In genomic region chr15:58724471-58724870, GRCh38 we compare ENCODE assay signal across 8 cellular contexts. TPM values are rescaled to one million over a fixed set of nuclear protein-coding genes. Genes with fewer than 3 reads are reported as not detected.
DNase-seq lines count a peak whose midpoint lies in the region; ATAC-seq and TF ChIP-seq lines count a peak whose summit lies in the region.

No MANE protein-coding gene starts in this region.

- POLR2A ChIA-PET in CD8-positive, alpha-beta memory T cell (lab: Charles Lee) = no interaction called here

- CTCF ChIA-PET in CD8-positive, alpha-beta memory T cell (lab: Charles Lee) = no interaction called here

- no peaks in the 10 kb centered on the region for H3K27me3 Mint-ChIP-seq in CD8-positive, alpha-beta memory T cell
- no peaks in the 10 kb centered on the region for H3K27me3 Mint-ChIP-seq in type B pancreatic cell

- ATAC-seq in GM19467 (IDR thresholded peaks at IDR 0.05; ENCODE audit: unreplicated experiment) = peak; percentile 51

- H3K4me3 Mint-ChIP-seq in CD8-positive, alpha-beta memory T cell = peak overlapping the region in 2 of 7 donors; percentile 4 to 20
- H3K4me3 Mint-ChIP-seq in type B pancreatic cell = no peak overlapping the region

- in situ Hi-C loops in KBM-7 (cut with MboI; ENCODE audit: low pct_unique_long_range_greater_than_20kb, low sequenced_read_pairs) = no loop called here

- H3K56ac ChIP-seq in mesendoderm (ENCODE audit: low read length) = no peak overlapping the region

- H3K9ac ChIP-seq in mesendoderm (ENCODE audit: low read length) = no peak overlapping the region

- no peak for TF ChIP-seq POLR2A in prostate gland (IDR thresholded peaks at IDR 0.05)

- H3K9me3 Mint-ChIP-seq in CD8-positive, alpha-beta memory T cell = no peaks in the 10 kb centered on the region
- no peaks in the 10 kb centered on the region for H3K9me3 Mint-ChIP-seq in type B pancreatic cell

- H4K5ac ChIP-seq in mesendoderm (ENCODE audit: low read length) = no peak overlapping the region

- H3K4me1 ChIP-seq in CD8-positive, alpha-beta memory T cell (ENCODE audit: insufficient read depth, low read length) = peaks cover 15% of the 10 kb centered on the region
- H3K4me1 ChIP-seq in mesendoderm (ENCODE audit: control insufficient read depth, low read depth, low read length) = no peaks in the 10 kb centered on the region
- H3K4me1 ChIP-seq in prostate gland (replicated peaks) = no peaks in the 10 kb centered on the region

- H3K79me2 ChIP-seq in mesendoderm (ENCODE audit: control insufficient read depth, insufficient read depth, low read length) = peaks cover 52% of the 10 kb centered on the region

- no peak overlapping the region for H2AK5ac ChIP-seq in mesendoderm (ENCODE audit: low read length)

- H3K27ac Mint-ChIP-seq in CD8-positive, alpha-beta memory T cell = peak overlapping the region in 5 of 8 donors; percentile 2 to 56 (median 30)
- peak overlapping the region; percentile 4 for H3K27ac Mint-ChIP-seq in type B pancreatic cell

- no peak overlapping the region for H3K4ac ChIP-seq in mesendoderm (ENCODE audit: low read depth, low read length)

- H3K36me3 Mint-ChIP-seq in CD8-positive, alpha-beta memory T cell = peaks cover 6 to 14% (median 11%) of the 10 kb centered on the region in 3 donors
- H3K36me3 Mint-ChIP-seq in type B pancreatic cell = peaks cover 20% of the 10 kb centered on the region

- H3K4me1 Mint-ChIP-seq in CD8-positive, alpha-beta memory T cell = peaks cover 53 to 73% (median 72%) of the 10 kb centered on the region in 3 donors
- peaks cover 30% of the 10 kb centered on the region for H3K4me1 Mint-ChIP-seq in type B pancreatic cell (ENCODE audit: unreplicated experiment)

- peaks cover 2% of the 10 kb centered on the region for H3K79me1 ChIP-seq in mesendoderm (ENCODE audit: low read length)

- no peak overlapping the region for H3K23ac ChIP-seq in mesendoderm (ENCODE audit: low read length)

- no peaks in the 10 kb centered on the region for H3K36me3 ChIP-seq in CD8-positive, alpha-beta memory T cell (ENCODE audit: insufficient read depth, low read length)
- no peaks in the 10 kb centered on the region for H3K36me3 ChIP-seq in mesendoderm (ENCODE audit: control insufficient read depth, insufficient read depth, low read length)
- H3K36me3 ChIP-seq in prostate gland = no peaks in the 10 kb centered on the region

- H3K27me3 ChIP-seq in CD8-positive, alpha-beta memory T cell (ENCODE audit: insufficient read depth, low read length, poor library complexity, severe bottlenecking) = no peaks in the 10 kb centered on the region
- H3K27me3 ChIP-seq in mesendoderm (ENCODE audit: insufficient read depth, low read length, poor library complexity) (no peaks in the 10 kb centered on the region), prostate gland (replicated peaks; ENCODE audit: insufficient read depth) (no peaks in the 10 kb centered on the region)

- no peak overlapping the region for H2BK15ac ChIP-seq in mesendoderm (replicated peaks; ENCODE audit: low read depth)

- DNase-seq in CD8-positive, alpha-beta memory T cell = peak in 1 of 5 donors; percentile 12
- DNase-seq in KBM-7 (peak; percentile 83), choroid plexus epithelial cell (ENCODE audit: low read depth) (peak; percentile 81), type B pancreatic cell (ENCODE audit: extremely low spot score, unreplicated experiment) (no peak), mesendoderm (no peak), prostate gland (ENCODE audit: low spot score) (no peak)
- DNase-seq in activated effector memory CD4-positive, alpha-beta T cell treated with Interleukin-2 at 50 U/mL for 16 hours = no peak

- no peak overlapping the region for H3K18ac ChIP-seq in mesendoderm (ENCODE audit: low read length)

- H3K4me2 ChIP-seq in mesendoderm (ENCODE audit: low read length) = no peak overlapping the region

- TF ChIP-seq CTCF in choroid plexus epithelial cell (conservative IDR thresholded peaks at IDR 0.05; ENCODE audit: low read depth, low read length) (no peak), type B pancreatic cell (conservative IDR thresholded peaks at IDR 0.05) (no peak), prostate gland (IDR thresholded peaks at IDR 0.05) (no peak)

- no peak overlapping the region for H3K27ac ChIP-seq in CD8-positive, alpha-beta memory T cell (ENCODE audit: low read depth, low read length)
- H3K27ac ChIP-seq in mesendoderm (ENCODE audit: low read depth, low read length) (no peak overlapping the region), prostate gland (no peak overlapping the region)

- no peak overlapping the region for H3K4me3 ChIP-seq in CD8-positive, alpha-beta memory T cell (ENCODE audit: low read length)
- H3K4me3 ChIP-seq in choroid plexus epithelial cell (ENCODE audit: low read depth, low read length) (no peak overlapping the region), mesendoderm (ENCODE audit: low read length) (no peak overlapping the region), prostate gland (no peak overlapping the region)

- no peak overlapping the region for H2BK5ac ChIP-seq in mesendoderm (ENCODE audit: low read length)

- no peak overlapping the region for H4K8ac ChIP-seq in mesendoderm (ENCODE audit: low read depth, low read length)

- intact Hi-C loops in prostate gland (cut with DNase I) = no loop called here

- no peak overlapping the region for H2BK120ac ChIP-seq in mesendoderm (ENCODE audit: low read depth, low read length)

- H3K9me3 ChIP-seq in CD8-positive, alpha-beta memory T cell (ENCODE audit: low read length) = no peaks in the 10 kb centered on the region
- H3K9me3 ChIP-seq in prostate gland = no peaks in the 10 kb centered on the region

- WGBS in mesendoderm (ENCODE audit: extremely low coverage, insufficient coverage, low lambda C conversion rate) = no CpG with 5 or more reads among the region's 1 CpG
- 63% methylated on average over 1 of the region's 1 CpG for WGBS in prostate gland

RNA-seq across cellular contexts. Expression of gene ADAM10, which starts 25.0 kb away (rescaled TPM):
- total RNA-seq in CD8-positive, alpha-beta memory T cell = 10 to 100 TPM; 81.6 to 86.6 TPM
- polyA plus RNA-seq in CD8-positive, alpha-beta memory T cell = 120 TPM
- total RNA-seq in type B pancreatic cell (ENCODE audit: low replicate concordance) (228 and 438 TPM in 2 replicates), prostate gland (10 to 100 TPM; 74.4 to 95.0 TPM)
- 96.4 TPM for polyA plus RNA-seq in mesendoderm (2013, experiment 1 of 2)
- 94.7 TPM for polyA plus RNA-seq in mesendoderm (2013, experiment 2 of 2)

RNA-seq across cellular contexts. Expression of gene MINDY2, which starts 46.6 kb away (rescaled TPM):
- total RNA-seq in CD8-positive, alpha-beta memory T cell = 10 to 100 TPM in 1 of 2 experiments, 1 to 10 TPM in 1; 9.6 to 12.1 TPM
- polyA plus RNA-seq in CD8-positive, alpha-beta memory T cell = 18.8 TPM
- total RNA-seq in type B pancreatic cell (ENCODE audit: low replicate concordance) = 39.8 and 82.1 TPM in 2 replicates
- 12.0 TPM for polyA plus RNA-seq in mesendoderm (2013, experiment 1 of 2)
- polyA plus RNA-seq in mesendoderm (2013, experiment 2 of 2) = 12.1 TPM
- total RNA-seq in prostate gland = 10 to 100 TPM; 14.3 to 22.9 TPM

Comparison
In these comparisons a context has a peak if more than half of its experiments do, and no peak if none do; other contexts are left out.
1. DNase-seq: peak in KBM-7 (single experiment) and choroid plexus epithelial cell (single experiment); none in type B pancreatic cell (single experiment), mesendoderm (single experiment), prostate gland (single experiment) and activated effector memory CD4-positive, alpha-beta T cell treated with Interleukin-2 at 50 U/mL for 16 hours (single experiment).